Comparison of ENCODE assay signal across 14 cellular contexts in genomic region chr11:3162410-3163240, GRCh38. TPM values are rescaled to one million over a fixed set of nuclear protein-coding genes. Genes with fewer than 3 reads are reported as not detected.
DNase-seq lines count a peak whose midpoint lies in the region; ATAC-seq and TF ChIP-seq lines count a peak whose summit lies in the region.
"Had no signal": no experiment of that assay in that cellular context is flagged by ENCODE, and none has a peak within 500 bp of the region (broad histone marks: within the 10 kb centered on the region; RNA-seq: fewer than 3 reads in every experiment).

No MANE protein-coding gene starts in this region.

- H3K4me1 ChIP-seq in skeletal muscle satellite cell (ENCODE audit: control insufficient read depth, insufficient read depth, low read length), result peaks cover 50% of the 10 kb centered on the region

- no peak overlapping the region for H3K4me3 Mint-ChIP-seq in progenitor cell of endocrine pancreas (ENCODE audit: low read depth)

- TF ChIP-seq POLR2A in GM18505 (IDR thresholded peaks at IDR 0.05; ENCODE audit: borderline replicate concordance, extremely low read depth, insufficient read depth, insufficient read length), result no peak

- no peak for TF ChIP-seq CTCF in progenitor cell of endocrine pancreas (IDR thresholded peaks at IDR 0.05; ENCODE audit: unreplicated experiment)

- H3K4me1 Mint-ChIP-seq in progenitor cell of endocrine pancreas (ENCODE audit: low read depth), result peaks cover 6% of the 10 kb centered on the region

- H3K36me3 Mint-ChIP-seq in progenitor cell of endocrine pancreas (ENCODE audit: insufficient read depth), result no peaks in the 10 kb centered on the region

- H3K9me3 Mint-ChIP-seq in progenitor cell of endocrine pancreas (ENCODE audit: low read depth), result no peaks in the 10 kb centered on the region

- H3K27me3 ChIP-seq in skeletal muscle satellite cell (ENCODE audit: control insufficient read depth, insufficient read depth, low read length), result no peaks in the 10 kb centered on the region

- no peak overlapping the region for H3K27ac Mint-ChIP-seq in progenitor cell of endocrine pancreas

- no peak overlapping the region for H3K4me3 ChIP-seq in skeletal muscle satellite cell (ENCODE audit: low read length)

- ATAC-seq in GM18505 (IDR thresholded peaks at IDR 0.05; ENCODE audit: unreplicated experiment), result no peak

- peak overlapping the region; percentile 83 for H3K27ac ChIP-seq in angular gyrus (ENCODE audit: low read depth, low read length)

- peaks cover 78% of the 10 kb centered on the region for H3K27me3 Mint-ChIP-seq in progenitor cell of endocrine pancreas

- H3K9ac ChIP-seq in skeletal muscle satellite cell (ENCODE audit: low read depth, low read length), result no peak overlapping the region

- H3K9me3 ChIP-seq in skeletal muscle satellite cell (replicated peaks; ENCODE audit: low read length), result no peaks in the 10 kb centered on the region

- no peaks in the 10 kb centered on the region for H3K36me3 ChIP-seq in skeletal muscle satellite cell (ENCODE audit: insufficient read depth, low read length)

- H3K4me2 ChIP-seq in skeletal muscle satellite cell (ENCODE audit: low read length), result peak overlapping the region; percentile 97

- DNase-seq in ELF-1 (ENCODE audit: low read depth, low spot score), result peak; percentile 9
- DNase-seq in left kidney (ENCODE audit: low read depth, low spot score), result peak; percentile 1
- DNase-seq in NCI-H524 treated with DMSO at 0.1 percent for 48 hours (lab: John Stamatoyannopoulos, UW), result no peak
- DNase-seq in progenitor cell of endocrine pancreas (ENCODE audit: low spot score, unreplicated experiment), result no peak
- DNase-seq in GDM1 (lab: John Stamatoyannopoulos, UW), result no peak
- DNase-seq: NCI-H524; stimulated activated CD4-positive, alpha-beta T cell treated with anti-CD3 and anti-CD28 coated beads, Interleukin-2, amount 100 ng/mL, for 24 hours; T1000 had no signal

RNA-seq across cellular contexts. Expression of gene OSBPL5, which starts 2.5 kb away (rescaled TPM):
- 35.0 and 37.1 TPM in 2 replicates for total RNA-seq in skeletal muscle satellite cell (2012; rRNA removed)
- total RNA-seq in progenitor cell of endocrine pancreas, result 11.9 and 13.3 TPM in 2 replicates

RNA-seq across cellular contexts. Expression of gene MRGPRG, which starts 56.0 kb away (rescaled TPM):
- not detected in 2 replicates for total RNA-seq in skeletal muscle satellite cell (2012; rRNA removed)
- total RNA-seq in progenitor cell of endocrine pancreas, result not detected in 2 replicates
- total RNA-seq: endothelial cell of umbilical vein, HT1080, liver had no signal

Comparison
In these comparisons a context has a peak if more than half of its experiments do, and no peak if none do; other contexts are left out.
1. DNase-seq: peak in ELF-1 (single experiment) and left kidney (single experiment); none in NCI-H524 treated with DMSO at 0.1 percent for 48 hours (single experiment), progenitor cell of endocrine pancreas (single experiment) and GDM1 (single experiment).